10 cellular contexts compared by ENCODE assay signal in the genomic region with DNA sequence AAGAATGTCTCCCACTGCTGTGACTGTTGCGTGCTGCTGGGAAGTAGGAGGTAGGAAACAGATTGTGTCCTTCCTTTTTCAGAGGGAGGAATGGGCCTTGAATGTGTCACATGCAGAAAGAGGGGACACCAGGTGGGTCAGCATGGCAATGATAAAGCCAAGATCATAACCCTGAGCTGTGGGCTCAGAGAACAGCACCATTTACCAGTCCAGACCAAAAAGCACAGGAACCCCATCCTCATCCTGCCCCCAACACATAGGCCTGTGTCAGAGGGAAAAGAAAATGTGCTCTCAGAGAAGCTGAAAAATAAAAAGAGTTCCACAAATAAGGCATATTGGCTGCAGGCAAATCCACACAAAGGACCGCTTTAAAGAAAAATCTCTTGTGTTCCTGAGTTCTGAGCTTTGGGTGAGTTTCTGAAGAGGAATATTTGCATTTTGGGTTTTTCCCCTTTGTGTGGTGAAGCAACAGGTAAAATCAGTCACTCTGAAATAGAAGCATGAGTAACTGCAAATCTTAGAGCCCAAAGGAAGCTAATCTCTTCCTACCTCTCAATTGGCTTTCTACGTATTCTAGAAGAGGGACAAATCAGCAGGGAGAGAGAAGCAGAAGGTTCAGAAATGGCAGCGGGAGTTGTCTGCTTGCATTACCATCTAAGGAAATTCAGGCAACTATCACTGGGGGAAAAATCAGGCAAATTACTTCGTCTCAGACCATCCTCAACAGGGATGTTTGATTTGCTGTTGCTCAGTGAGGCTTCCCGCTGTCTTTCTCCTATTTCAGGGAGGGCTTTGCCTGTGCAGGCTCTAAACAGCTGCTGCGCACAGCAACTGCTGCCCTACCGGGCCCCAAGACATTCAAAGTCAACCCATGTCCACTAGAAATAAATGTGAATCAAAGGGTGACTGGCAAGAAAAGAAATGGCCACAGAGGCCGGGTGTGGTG.
DNase-seq lines count a peak whose midpoint lies in the region; ATAC-seq lines count a peak whose summit lies in the region.
"Had no signal": no experiment of that assay in that cellular context is flagged by ENCODE, and none has a peak within 500 bp of the region (broad histone marks: within the 10 kb centered on the region; RNA-seq: fewer than 3 reads in every experiment).

No MANE protein-coding gene starts in this region.

- DNase-seq in retina (peak; percentile 66), NCI-H2196 treated with DMSO at 0.1 percent for 48 hours (lab: John Stamatoyannopoulos, UW; ENCODE audit: unreplicated experiment) (no peak), KBM-7 (no peak), NCI-H1048 (lab: John Stamatoyannopoulos, UW) (no peak)
- DNase-seq: activated CD4-positive, alpha-beta T cell treated with anti-CD3 and anti-CD28 coated beads, Interleukin-2, amount 50 U/mL, for 48 hours; right lobe of liver; testis had no signal

- ATAC-seq in GM19043 (IDR thresholded peaks at IDR 0.05; ENCODE audit: low read depth, unreplicated experiment), result peak; percentile 85
- ATAC-seq in HG02571 (IDR thresholded peaks at IDR 0.05; ENCODE audit: unreplicated experiment), result peak; percentile 96
- ATAC-seq in HG03565 (IDR thresholded peaks at IDR 0.05; ENCODE audit: unreplicated experiment), result peak; percentile 86
- ATAC-seq: right lobe of liver had no signal

- in situ Hi-C loops in KBM-7 (cut with MboI; ENCODE audit: low pct_unique_long_range_greater_than_20kb, low sequenced_read_pairs), result no loop called here
